Comparison of ENCODE assay signal across 1 cellular context in genomic region chr1:80961464-80962190, GRCh38.
TF ChIP-seq lines count a peak whose summit lies in the region.

No MANE protein-coding gene starts in this region.

TF ChIP-seq in SK-N-SH, 30 proteins besides CTCF, POLR2A, EP300 and RAD21 (continued from another document):
- TF ChIP-seq PBX3 (IDR thresholded peaks at IDR 0.05) = no peak
- no peak for TF ChIP-seq IRF3 (IDR thresholded peaks at IDR 0.05; ENCODE audit: low read depth, low read length)
- TF ChIP-seq FOXM1 (IDR thresholded peaks at IDR 0.05; ENCODE audit: low read depth) = no peak
- TF ChIP-seq SIN3A (IDR thresholded peaks at IDR 0.05; ENCODE audit: borderline replicate concordance, low read depth, low read length) = no peak
- no peak for TF ChIP-seq GATA2 (CRISPR knock-in tag; IDR thresholded peaks at IDR 0.05)
- TF ChIP-seq JUND (IDR thresholded peaks at IDR 0.05) = no peak
- no peak for TF ChIP-seq RCOR1 (IDR thresholded peaks at IDR 0.05; ENCODE audit: low read length)
- no peak for TF ChIP-seq MAX (IDR thresholded peaks at IDR 0.05; ENCODE audit: low read depth)
